ENCODE assay signal across 10 cellular contexts in the genomic region with DNA sequence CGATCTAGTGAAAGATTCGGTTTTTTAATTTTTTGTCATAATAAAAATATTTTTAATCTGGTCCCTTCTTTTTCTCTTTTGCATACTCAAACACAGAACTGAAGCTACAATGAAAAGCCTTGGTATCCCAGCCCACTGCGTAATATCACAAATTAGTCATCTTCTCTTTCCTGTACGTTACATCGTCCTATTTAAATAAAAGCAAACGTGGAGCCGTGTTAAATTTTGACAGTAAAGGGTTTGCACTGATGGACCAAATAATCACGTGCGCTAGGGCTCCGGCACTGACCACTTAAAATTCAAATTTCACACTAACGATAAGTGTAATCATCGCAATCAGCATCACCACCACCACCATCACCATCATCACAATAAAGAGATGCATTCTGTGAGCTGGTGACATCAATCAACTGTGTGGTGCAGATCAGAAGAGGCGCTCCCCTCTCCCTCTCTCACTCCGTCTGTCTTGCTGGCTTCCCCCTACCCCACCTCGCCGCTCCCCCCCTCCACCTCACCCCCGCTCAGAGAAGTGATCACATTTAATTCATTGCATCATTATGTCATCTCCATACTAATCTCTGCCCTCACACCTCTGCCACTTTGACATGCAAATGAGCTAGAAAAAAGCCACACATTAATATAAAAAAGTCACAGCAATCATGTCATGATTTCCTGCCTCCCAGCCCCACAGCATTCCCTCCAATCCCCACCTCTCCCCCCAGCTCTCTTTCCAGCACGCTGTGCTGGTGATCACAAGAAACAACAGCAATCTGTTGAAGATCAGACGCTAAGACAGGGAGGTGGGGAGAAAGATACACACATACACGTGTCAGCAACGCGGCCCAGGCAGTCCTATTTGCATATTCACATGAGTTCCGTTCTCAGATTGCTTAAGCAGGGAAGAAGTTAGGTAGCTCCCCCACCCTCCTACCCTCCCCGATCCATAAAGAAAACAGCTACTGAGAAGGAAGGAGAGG.
DNase-seq lines count a peak whose midpoint lies in the region; ATAC-seq and TF ChIP-seq lines count a peak whose summit lies in the region.
"Had no signal": no experiment of that assay in that cellular context is flagged by ENCODE, and none has a peak within 500 bp of the region (broad histone marks: within the 10 kb centered on the region; RNA-seq: fewer than 3 reads in every experiment).

No MANE protein-coding gene starts in this region.

- CTCF ChIA-PET in AG04450 (lab: Charles Lee), result interaction anchor here (1.5 to 3.8 kb wide), 3 partner anchors 10 to 1058 kb away, joined by 3 to 16 read pairs (median 5); no protein-coding TSS in a partner anchor

- H2BK5ac ChIP-seq in mesenchymal stem cell (ENCODE audit: low read depth, low read length, poor library complexity, severe bottlenecking), result no peak overlapping the region

- H3K18ac ChIP-seq in mesenchymal stem cell (ENCODE audit: low read depth in 1 of 2, low read length in 2 of 2), result no peak overlapping the region

- no peaks in the 10 kb centered on the region for H3K79me1 ChIP-seq in mesenchymal stem cell (replicated peaks; ENCODE audit: low read length, poor library complexity, severe bottlenecking)

- H3K4me1 ChIP-seq in mesenchymal stem cell (ENCODE audit: control insufficient read depth, insufficient read depth, low read depth, low read length) (no peaks in the 10 kb centered on the region), osteoblast (ENCODE audit: insufficient read depth, low read length) (no peaks in the 10 kb centered on the region), ovary (ENCODE audit: insufficient read depth) (no peaks in the 10 kb centered on the region)

- no peaks in the 10 kb centered on the region for H3K9me3 Mint-ChIP-seq in activated T-cell treated with anti-CD3 and anti-CD28 coated beads, Interleukin-2, amount 50 U/mL, for 72 hours

- no peak for DNase-seq in AG04450 (ENCODE audit: low read depth, low spot score)
- peak in 1 of 2 donors; percentile 10 for DNase-seq in activated T-cell treated with anti-CD3 and anti-CD28 coated beads, Interleukin-2, amount 50 U/mL, for 72 hours
- no peak for DNase-seq in mesenchymal stem cell
- DNase-seq in osteoblast (ENCODE audit: insufficient read length, low spot score, missing footprints), result no peak
- DNase-seq in ovary, result no peak
- DNase-seq in NCI-H345 treated with DMSO at 0.1 percent for 48 hours (lab: John Stamatoyannopoulos, UW; ENCODE audit: unreplicated experiment), result no peak
- DNase-seq: EL had no signal

- H2AK5ac ChIP-seq in mesenchymal stem cell (ENCODE audit: low read length, severe bottlenecking), result no peak overlapping the region

- H3K27me3 Mint-ChIP-seq in activated T-cell treated with anti-CD3 and anti-CD28 coated beads, Interleukin-2, amount 50 U/mL, for 72 hours (ENCODE audit: low read depth), result peaks cover 49% of the 10 kb centered on the region

- no peak overlapping the region for H2BK120ac ChIP-seq in mesenchymal stem cell (ENCODE audit: low read depth, low read length)

- TF ChIP-seq EP300 in ovary (IDR thresholded peaks at IDR 0.05), result no peak

- no peak overlapping the region for H4K91ac ChIP-seq in mesenchymal stem cell (ENCODE audit: low read length)

- no peaks in the 10 kb centered on the region for H4K20me1 ChIP-seq in osteoblast (ENCODE audit: insufficient read depth, low read length)

- H3K4me3 ChIP-seq in AG04450 (ENCODE audit: low read depth, low read length), result peak overlapping the region; percentile 34
- no peak overlapping the region for H3K4me3 ChIP-seq in mesenchymal stem cell (ENCODE audit: insufficient read depth in 1 of 2, low read depth in 1 of 2, low read length in 2 of 2)
- H3K4me3 ChIP-seq in osteoblast (ENCODE audit: insufficient read depth, low read length), result no peak overlapping the region
- H3K4me3 ChIP-seq in ovary, result no peak overlapping the region

- no peaks in the 10 kb centered on the region for H3K9me3 ChIP-seq in AG04450 (ENCODE audit: control insufficient read depth, insufficient read depth, low read length)
- no peaks in the 10 kb centered on the region for H3K9me3 ChIP-seq in mesenchymal stem cell (ENCODE audit: control insufficient read depth, low read length)
- H3K9me3 ChIP-seq in osteoblast (ENCODE audit: low read depth, low read length), result no peaks in the 10 kb centered on the region
- H3K9me3 ChIP-seq in ovary, result no peaks in the 10 kb centered on the region

- no peak overlapping the region for H3K27ac Mint-ChIP-seq in activated T-cell treated with anti-CD3 and anti-CD28 coated beads, Interleukin-2, amount 50 U/mL, for 72 hours

- TF ChIP-seq CTCF in AG04450 (IDR thresholded peaks at IDR 0.05; ENCODE audit: low read depth, low read length) (no peak), osteoblast (IDR thresholded peaks at IDR 0.05; ENCODE audit: extremely low read depth, low read depth, low read length) (no peak), ovary (IDR thresholded peaks at IDR 0.05) (no peak)

- peaks cover 14% of the 10 kb centered on the region for H3K4me1 Mint-ChIP-seq in activated T-cell treated with anti-CD3 and anti-CD28 coated beads, Interleukin-2, amount 50 U/mL, for 72 hours (ENCODE audit: low read depth)

- no peak overlapping the region for H3K4ac ChIP-seq in mesenchymal stem cell (ENCODE audit: low read depth in 1 of 2, low read length in 2 of 2)

- ATAC-seq in GM18498 (IDR thresholded peaks at IDR 0.05; ENCODE audit: unreplicated experiment) (peak; percentile 59), HG02981 (IDR thresholded peaks at IDR 0.05; ENCODE audit: unreplicated experiment) (no peak)
- peak; percentile 73 to 83 for ATAC-seq in activated T-cell treated with anti-CD3 and anti-CD28 coated beads, Interleukin-2, amount 50 U/mL, for 72 hours (replicated peaks in 1 of 2)
- ATAC-seq: Panc1 had no signal

- no peak overlapping the region for H3K14ac ChIP-seq in mesenchymal stem cell (ENCODE audit: low read length in 2 of 2)

- no peak for TF ChIP-seq POLR2A in ovary (IDR thresholded peaks at IDR 0.05)

- H3K27ac ChIP-seq in AG04450 (ENCODE audit: low read depth, low read length), result no peak overlapping the region
- H3K27ac ChIP-seq in mesenchymal stem cell (ENCODE audit: low read length, poor library complexity, severe bottlenecking), result no peak overlapping the region
- no peak overlapping the region for H3K27ac ChIP-seq in osteoblast (ENCODE audit: low read depth, low read length)
- H3K27ac ChIP-seq in ovary, result no peak overlapping the region

- H4K8ac ChIP-seq in mesenchymal stem cell (ENCODE audit: low read length), result no peak overlapping the region

- H2BK12ac ChIP-seq in mesenchymal stem cell (ENCODE audit: low read length in 2 of 2), result no peak overlapping the region

- H2AFZ ChIP-seq in mesenchymal stem cell (ENCODE audit: low read depth, low read length), result no peak overlapping the region
- H2AFZ ChIP-seq in osteoblast (ENCODE audit: low read length), result no peak overlapping the region

- H2BK15ac ChIP-seq in mesenchymal stem cell (ENCODE audit: low read depth, poor library complexity, severe bottlenecking), result no peak overlapping the region

- H3K4me3 Mint-ChIP-seq in activated T-cell treated with anti-CD3 and anti-CD28 coated beads, Interleukin-2, amount 50 U/mL, for 72 hours, result peak overlapping the region; percentile 73 to 75

- intact Hi-C loops in ovary (cut with DNase I), result no loop called here

- 27% methylated on average over 17 of the region's 24 CpGs for WGBS in mesenchymal stem cell
- 7 to 17% (median 14%) methylated on average over 24 of the region's 24 CpGs for WGBS in ovary, 3 donors

- peak overlapping the region; percentile 26 for H3K9ac ChIP-seq in mesenchymal stem cell (ENCODE audit: low read length)

- POLR2A ChIA-PET in AG04450 (lab: Yijun Ruan, JAX), result no interaction called here

- no peaks in the 10 kb centered on the region for H3K36me3 ChIP-seq in mesenchymal stem cell (ENCODE audit: control insufficient read depth in 1 of 2, insufficient read depth in 2 of 2, low read depth in 1 of 2, low read length in 2 of 2)
- H3K36me3 ChIP-seq in osteoblast (ENCODE audit: insufficient read depth, low read length), result no peaks in the 10 kb centered on the region
- H3K36me3 ChIP-seq in ovary, result no peaks in the 10 kb centered on the region

- H3K27me3 ChIP-seq in AG04450 (ENCODE audit: control insufficient read depth, insufficient read depth, low read length) (peaks cover 3% of the 10 kb centered on the region), mesenchymal stem cell (ENCODE audit: control insufficient read depth in 1 of 2, insufficient read depth in 1 of 2, low read length in 2 of 2) (peaks cover 0 to 46% of the 10 kb centered on the region in 2 experiments), osteoblast (ENCODE audit: insufficient read depth, low read length) (no peaks in the 10 kb centered on the region), ovary (no peaks in the 10 kb centered on the region)

- H3K79me2 ChIP-seq in osteoblast (ENCODE audit: insufficient read depth, low read length), result no peaks in the 10 kb centered on the region

- H3K4me2 ChIP-seq in mesenchymal stem cell (ENCODE audit: low read length, poor library complexity, severe bottlenecking), result no peak overlapping the region
- H3K4me2 ChIP-seq in osteoblast (ENCODE audit: insufficient read depth, low read length), result no peak overlapping the region

- no peak overlapping the region for H3K23ac ChIP-seq in mesenchymal stem cell (ENCODE audit: low read length in 2 of 2)

- H3K36me3 Mint-ChIP-seq in activated T-cell treated with anti-CD3 and anti-CD28 coated beads, Interleukin-2, amount 50 U/mL, for 72 hours (ENCODE audit: insufficient read depth in 2 of 2), result no peaks in the 10 kb centered on the region
